In the genomic region with DNA sequence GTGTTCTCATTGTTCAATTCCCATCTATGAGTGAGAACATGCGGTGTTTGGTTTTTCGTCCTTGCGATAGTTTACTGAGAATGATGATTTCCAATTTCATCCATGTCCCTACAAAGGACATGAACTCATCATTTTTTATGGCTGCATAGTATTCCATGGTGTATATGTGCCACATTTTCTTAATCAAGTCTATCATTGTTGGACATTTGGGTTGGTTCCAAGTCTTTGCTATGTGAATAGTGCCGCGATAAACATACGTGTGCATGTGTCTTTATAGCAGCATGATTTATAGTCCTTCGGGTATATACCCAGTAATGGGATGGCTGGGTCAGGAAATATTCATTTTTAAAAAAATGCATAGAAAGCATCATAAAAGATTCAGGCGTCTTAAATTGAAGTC, we compare ENCODE assay signal across 8 cellular contexts. TPM values are rescaled to one million over a fixed set of nuclear protein-coding genes. Genes with fewer than 3 reads are reported as not detected.
"Had no signal": no experiment of that assay in that cellular context is flagged by ENCODE, and none has a peak within 500 bp of the region (broad histone marks: within the 10 kb centered on the region; RNA-seq: fewer than 3 reads in every experiment).

No MANE protein-coding gene starts in this region.

RNA-seq across cellular contexts. Expression of gene CPED1, which starts 4.9 kb away (rescaled TPM):
- total RNA-seq: activated naive CD4-positive, alpha-beta T cell treated with anti-CD3 and anti-CD28 coated beads for 36 hours; activated naive CD4-positive, alpha-beta T cell treated with anti-CD3 and anti-CD28 coated beads, Interleukin-2, amount 50 U/mL, for 72 hours; activated naive CD8-positive, alpha-beta T cell treated with anti-CD3 and anti-CD28 coated beads for 36 hours; activated naive CD8-positive, alpha-beta T cell treated with anti-CD3 and anti-CD28 coated beads, Interleukin-2, amount 10 ng/mL, durations not matched to agents 7 days and 5 days; activated T-cell treated with anti-CD3 and anti-CD28 coated beads, Interleukin-2, amount 50 U/mL, for 72 hours; activated T-helper 1 cell treated with anti-CD3 and anti-CD28 coated beads, Interleukin-12 subunit alpha, Interleukin-12 subunit beta, Interleukin-2, Interleukin-4 antibody, amounts not matched to agents 30 ng/mL and 10 ng/mL and 1 ng/mL, durations not matched to agents 14 hours and 24 hours and 36 hours; activated T-helper 17 cell treated with anti-CD3 and anti-CD28 coated beads, Interleukin-2, amount 50 U/mL, for 72 hours; activated T-helper 2 cell treated with anti-CD3 and anti-CD28 coated beads, Interferon-gamma antibody, Interleukin-2, Interleukin-4, amounts not matched to agents 10 μg/mL and 5 μg/mL and 100 μg/mL, durations not matched to agents 14 hours and 24 hours and 36 hours had no signal
